8 cellular contexts compared by ENCODE assay signal in the genomic region with DNA sequence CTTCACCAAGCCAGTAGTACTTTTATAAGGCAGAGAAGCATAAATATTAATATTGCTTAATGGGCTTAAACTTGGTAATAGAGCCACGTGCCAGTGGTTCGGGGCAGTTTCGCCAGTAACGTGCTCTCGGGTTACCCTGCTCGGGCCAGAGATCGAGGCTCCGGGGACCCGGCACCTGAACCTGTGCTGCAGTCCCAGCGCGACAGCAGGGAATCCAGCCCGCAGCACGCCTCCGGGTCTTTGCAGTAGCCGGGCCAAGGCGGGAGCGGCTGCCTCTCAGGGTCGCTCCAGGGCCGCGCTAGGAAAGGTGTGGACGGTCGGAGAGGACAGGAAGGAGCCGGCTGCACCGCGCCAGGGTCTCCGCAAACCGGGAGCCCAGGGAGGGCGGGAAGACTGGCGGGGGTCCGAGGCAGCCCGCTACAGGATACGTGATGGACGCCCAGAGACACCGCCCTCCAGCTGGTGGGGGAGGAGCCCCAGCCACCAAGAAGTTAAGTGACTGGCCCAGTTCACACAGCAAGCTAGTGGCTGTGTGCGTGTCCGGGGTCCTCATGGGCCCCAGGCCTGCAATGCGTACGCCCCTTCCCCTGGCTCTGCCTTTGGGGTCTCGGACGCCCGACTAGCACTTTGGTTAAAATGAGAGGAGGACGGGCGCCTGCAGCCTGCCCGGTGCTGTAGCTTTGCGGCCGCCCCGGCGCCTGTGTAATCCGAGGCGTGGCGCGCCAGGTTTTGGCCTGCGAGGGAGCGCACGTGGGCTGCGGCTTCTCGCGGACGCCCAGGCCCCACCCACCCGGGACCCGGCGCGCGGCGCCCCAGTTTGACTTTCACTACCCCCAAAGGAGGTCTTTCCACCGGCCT. TPM values are rescaled to one million over a fixed set of nuclear protein-coding genes. Genes with fewer than 3 reads are reported as not detected.
A peak's percentile ranks its signal among the peaks of the same experiment; 100 is the strongest.
DNase-seq lines count a peak whose midpoint lies in the region; ATAC-seq, FAIRE-seq and TF ChIP-seq lines count a peak whose summit lies in the region.

No MANE protein-coding gene starts in this region.

- in situ Hi-C loops in KBM-7 (cut with MboI; ENCODE audit: low pct_unique_long_range_greater_than_20kb, low sequenced_read_pairs) = no loop called here

- H3K27ac ChIP-seq in DND-41 (ENCODE audit: low read length) = peak overlapping the region; percentile 72

- peak overlapping the region; percentile 99 for H3K4me2 ChIP-seq in DND-41 (ENCODE audit: insufficient read depth, low read length)

- H3K79me2 ChIP-seq in DND-41 (ENCODE audit: insufficient read depth, low read length) = no peaks in the 10 kb centered on the region

- H3K27me3 Mint-ChIP-seq in activated T-helper 17 cell treated with anti-CD3 and anti-CD28 coated beads, Interleukin-2, amount 50 U/mL, for 72 hours = no peaks in the 10 kb centered on the region
- peaks cover 0 to 3% of the 10 kb centered on the region in 2 donors for H3K27me3 Mint-ChIP-seq in natural killer cell treated with Interleukin-12 subunit alpha and Interleukin-12 subunit beta and Interleukin-15 and Interleukin-18, amount 100 ng/mL, for 72 hours

- H3K4me1 Mint-ChIP-seq in activated T-helper 17 cell treated with anti-CD3 and anti-CD28 coated beads, Interleukin-2, amount 50 U/mL, for 72 hours = peaks cover 2% of the 10 kb centered on the region
- peaks cover 27 to 31% of the 10 kb centered on the region in 2 donors for H3K4me1 Mint-ChIP-seq in natural killer cell treated with Interleukin-12 subunit alpha and Interleukin-12 subunit beta and Interleukin-15 and Interleukin-18, amount 100 ng/mL, for 72 hours (ENCODE audit: low read depth in 2 of 2)

- no peaks in the 10 kb centered on the region for H3K36me3 Mint-ChIP-seq in activated T-helper 17 cell treated with anti-CD3 and anti-CD28 coated beads, Interleukin-2, amount 50 U/mL, for 72 hours (ENCODE audit: low read depth)
- H3K36me3 Mint-ChIP-seq in natural killer cell treated with Interleukin-12 subunit alpha and Interleukin-12 subunit beta and Interleukin-15 and Interleukin-18, amount 100 ng/mL, for 72 hours = no peaks in the 10 kb centered on the region

- no peaks in the 10 kb centered on the region for H3K9me3 Mint-ChIP-seq in activated T-helper 17 cell treated with anti-CD3 and anti-CD28 coated beads, Interleukin-2, amount 50 U/mL, for 72 hours
- no peaks in the 10 kb centered on the region for H3K9me3 Mint-ChIP-seq in natural killer cell treated with Interleukin-12 subunit alpha and Interleukin-12 subunit beta and Interleukin-15 and Interleukin-18, amount 100 ng/mL, for 72 hours

- peak overlapping the region; percentile 97 for H2AFZ ChIP-seq in DND-41 (ENCODE audit: low read depth, low read length)

- no peak for TF ChIP-seq CTCF in DND-41 (IDR thresholded peaks at IDR 0.05; ENCODE audit: borderline replicate concordance, extremely low read depth, low read length, poor library complexity, severe bottlenecking)

- H4K20me1 ChIP-seq in DND-41 (ENCODE audit: insufficient read depth, low read length) = no peaks in the 10 kb centered on the region

- H3K9ac ChIP-seq in DND-41 (ENCODE audit: low read depth, low read length) = peak overlapping the region; percentile 83

- peaks cover 34% of the 10 kb centered on the region for H3K4me1 ChIP-seq in DND-41 (ENCODE audit: insufficient read depth, low read length)

- H3K4me3 ChIP-seq in DND-41 (ENCODE audit: low read depth in 1 of 2, low read length in 2 of 2) = peak overlapping the region; percentile 85 to 100

- H3K36me3 ChIP-seq in DND-41 (ENCODE audit: insufficient read depth, low read length) = no peaks in the 10 kb centered on the region

- peak overlapping the region; percentile 89 for H3K27ac Mint-ChIP-seq in activated T-helper 17 cell treated with anti-CD3 and anti-CD28 coated beads, Interleukin-2, amount 50 U/mL, for 72 hours
- peak overlapping the region; percentile 81 to 83 for H3K27ac Mint-ChIP-seq in natural killer cell treated with Interleukin-12 subunit alpha and Interleukin-12 subunit beta and Interleukin-15 and Interleukin-18, amount 100 ng/mL, for 72 hours

- H3K27me3 ChIP-seq in DND-41 (ENCODE audit: insufficient read depth, low read length, poor library complexity) = no peaks in the 10 kb centered on the region

- FAIRE-seq in RCC 7860 (lab: Jason Lieb, UNC) = no peak

- H3K4me3 Mint-ChIP-seq in activated T-helper 17 cell treated with anti-CD3 and anti-CD28 coated beads, Interleukin-2, amount 50 U/mL, for 72 hours = peak overlapping the region; percentile 88
- peak overlapping the region; percentile 90 for H3K4me3 Mint-ChIP-seq in natural killer cell treated with Interleukin-12 subunit alpha and Interleukin-12 subunit beta and Interleukin-15 and Interleukin-18, amount 100 ng/mL, for 72 hours

- DNase-seq in DND-41 (peak; percentile 82), KBM-7 (peak; percentile 97), RCC 7860 (ENCODE audit: low spot score) (peak; percentile 64), fibroblast of peridontal ligament (ENCODE audit: extremely low read depth) (peak; percentile 80)
- peak; percentile 87 for DNase-seq in natural killer cell treated with Interleukin-12 subunit alpha and Interleukin-12 subunit beta and Interleukin-15 and Interleukin-18, amount 100 ng/mL, for 72 hours (ENCODE audit: low spot score)
- peak; percentile 91 for DNase-seq in stimulated activated naive CD4-positive, alpha-beta T cell treated with Interleukin-2 at 50 U/mL for 16 hours (lab: John Stamatoyannopoulos, UW)

- no peaks in the 10 kb centered on the region for H3K9me3 ChIP-seq in DND-41 (ENCODE audit: insufficient read depth, low read length, severe bottlenecking)

- ATAC-seq in DND-41 (ENCODE audit: insufficient read depth, low read depth) (peak; percentile 75), GM21737 (IDR thresholded peaks at IDR 0.05; ENCODE audit: unreplicated experiment) (peak; percentile 44)
- peak; percentile 76 for ATAC-seq in activated T-helper 17 cell treated with anti-CD3 and anti-CD28 coated beads, Interleukin-2, amount 50 U/mL, for 72 hours (replicated peaks)
- ATAC-seq in natural killer cell treated with Interleukin-12 subunit alpha and Interleukin-12 subunit beta and Interleukin-15 and Interleukin-18, amount 100 ng/mL, for 72 hours = peak; percentile 77 to 82

RNA-seq across cellular contexts. Expression of gene PDE8A, which starts 1.2 kb away (rescaled TPM):
- total RNA-seq in activated T-helper 17 cell treated with anti-CD3 and anti-CD28 coated beads, Interleukin-2, amount 50 U/mL, for 72 hours = 10 to 100 TPM; 23.7 to 34.2 TPM
- 10 to 100 TPM; 27.0 to 32.0 TPM for total RNA-seq in natural killer cell treated with Interleukin-12 subunit alpha and Interleukin-12 subunit beta and Interleukin-15 and Interleukin-18, amount 100 ng/mL, for 72 hours

Comparison
In these comparisons a context has a peak if more than half of its experiments do, and no peak if none do; other contexts are left out.
1. Peak in every context shown above with its lines: DNase-seq, ATAC-seq, H3K4me3 ChIP-seq and H3K27ac ChIP-seq.